ENCODE assay signal across 24 cellular contexts in the genomic region with DNA sequence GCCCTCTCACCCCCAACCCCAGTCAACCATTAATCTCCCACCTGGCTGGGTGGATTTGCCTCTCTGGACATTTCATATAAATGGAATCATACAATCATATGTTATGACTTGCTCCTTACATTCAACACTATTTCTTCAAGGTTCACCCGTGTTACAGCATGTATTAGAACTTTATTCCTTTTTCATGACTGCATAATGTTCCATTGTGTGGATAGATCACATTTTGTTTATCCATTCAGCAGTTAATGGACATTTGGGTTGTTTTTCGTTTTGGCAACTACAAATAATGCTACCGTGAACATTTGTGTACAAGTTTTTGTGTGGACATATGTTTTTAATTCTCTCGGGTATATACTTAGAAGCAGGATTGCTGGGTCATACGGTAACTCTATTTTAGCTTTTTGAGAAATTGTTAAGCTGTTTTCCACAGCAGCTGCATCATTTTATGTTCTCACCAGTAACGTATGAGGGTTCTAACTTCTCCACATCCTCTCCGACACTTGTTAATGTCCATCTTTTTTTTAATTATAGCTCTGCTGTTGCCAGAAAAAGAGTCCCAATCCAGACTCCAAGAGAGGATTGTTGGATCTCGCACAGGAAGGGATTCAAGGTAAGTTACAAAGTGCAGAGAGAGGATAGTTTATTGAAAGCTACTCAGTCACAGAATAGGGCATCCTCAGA. TPM values are rescaled to one million over a fixed set of nuclear protein-coding genes. Genes with fewer than 3 reads are reported as not detected.
"Had no signal": no experiment of that assay in that cellular context is flagged by ENCODE, and none has a peak within 500 bp of the region (broad histone marks: within the 10 kb centered on the region; RNA-seq: fewer than 3 reads in every experiment).

No MANE protein-coding gene starts in this region.

- H3K36me3 Mint-ChIP-seq: activated naive CD4-positive, alpha-beta T cell treated with anti-CD3 and anti-CD28 coated beads, Interleukin-2, amount 10 ng/mL, durations not matched to agents 7 days and 5 days; activated naive CD8-positive, alpha-beta T cell treated with anti-CD3 and anti-CD28 coated beads for 36 hours had no signal

- H3K36me3 ChIP-seq: MG63, Peyer's patch had no signal

- H3K9me3 ChIP-seq: MG63, Peyer's patch had no signal

- DNase-seq: activated CD4-positive, alpha-beta memory T cell treated with anti-CD3 and anti-CD28 coated beads, Interleukin-2, amount 10 ng/mL, durations not matched to agents 7 days and 5 days; activated CD4-positive, alpha-beta T cell treated with anti-CD3 and anti-CD28 coated beads, Interleukin-2, amount 50 U/mL, for 1 hour; activated CD4-positive, CD25-positive, alpha-beta regulatory T cell; activated gamma-delta T cell treated with Interleukin-2 at 50 U/mL for 16 hours; activated naive CD4-positive, alpha-beta T cell treated with anti-CD3 and anti-CD28 coated beads, Interleukin-2, amount 10 ng/mL, durations not matched to agents 7 days and 5 days; activated naive CD8-positive, alpha-beta T cell treated with anti-CD3 and anti-CD28 coated beads for 36 hours; activated T-cell treated with anti-CD3 and anti-CD28 coated beads for 4 hours; activated T-cell treated with anti-CD3 and anti-CD28 coated beads, Interleukin-2, amount 50 U/mL, for 48 hours; central memory CD4-positive, alpha-beta T cell; MG63; MV-4-11; NCI-H1092 treated with DMSO at 0.1 percent for 48 hours; NCI-H1417 treated with DMSO at 0.1 percent for 48 hours; NCI-H1694 treated with DMSO at 0.1 percent for 48 hours; NCI-H2029 treated with DMSO at 0.1 percent for 48 hours; NCI-H524; Peyer's patch; SHP77 had no signal

- H3K27ac ChIP-seq: Peyer's patch, VCaP had no signal

- H3K27ac Mint-ChIP-seq: activated CD4-positive, alpha-beta memory T cell treated with anti-CD3 and anti-CD28 coated beads, Interleukin-2, amount 10 ng/mL, durations not matched to agents 7 days and 5 days; activated naive CD4-positive, alpha-beta T cell treated with anti-CD3 and anti-CD28 coated beads, Interleukin-2, amount 10 ng/mL, durations not matched to agents 7 days and 5 days; activated naive CD8-positive, alpha-beta T cell treated with anti-CD3 and anti-CD28 coated beads for 36 hours; activated T-helper 17 cell treated with anti-CD3 and anti-CD28 coated beads, Interleukin-2, amount 50 U/mL, for 72 hours had no signal

- H3K4me1 Mint-ChIP-seq: activated naive CD8-positive, alpha-beta T cell treated with anti-CD3 and anti-CD28 coated beads for 36 hours had no signal

- FAIRE-seq: bronchial epithelial cell had no signal

- H3K4me3 Mint-ChIP-seq: activated CD4-positive, alpha-beta memory T cell treated with anti-CD3 and anti-CD28 coated beads, Interleukin-2, amount 10 ng/mL, durations not matched to agents 7 days and 5 days; activated naive CD4-positive, alpha-beta T cell treated with anti-CD3 and anti-CD28 coated beads, Interleukin-2, amount 10 ng/mL, durations not matched to agents 7 days and 5 days; activated naive CD8-positive, alpha-beta T cell treated with anti-CD3 and anti-CD28 coated beads for 36 hours; activated T-helper 17 cell treated with anti-CD3 and anti-CD28 coated beads, Interleukin-2, amount 50 U/mL, for 72 hours had no signal

- H3K4me3 ChIP-seq: MG63, Peyer's patch had no signal

- H3K27me3 ChIP-seq: MG63, Peyer's patch had no signal

- H3K9me3 Mint-ChIP-seq: activated naive CD8-positive, alpha-beta T cell treated with anti-CD3 and anti-CD28 coated beads for 36 hours; activated T-helper 17 cell treated with anti-CD3 and anti-CD28 coated beads, Interleukin-2, amount 50 U/mL, for 72 hours had no signal

- ATAC-seq: activated T-helper 17 cell treated with anti-CD3 and anti-CD28 coated beads, Interleukin-2, amount 50 U/mL, for 72 hours had no signal

RNA-seq across cellular contexts. Expression of a gene that starts 15.9 kb away (rescaled TPM):
- total RNA-seq: activated CD4-positive, alpha-beta memory T cell treated with anti-CD3 and anti-CD28 coated beads, Interleukin-2, amount 10 ng/mL, durations not matched to agents 7 days and 5 days; activated CD8-positive, alpha-beta memory T cell treated with anti-CD3 and anti-CD28 coated beads for 36 hours; activated naive CD8-positive, alpha-beta T cell treated with anti-CD3 and anti-CD28 coated beads for 36 hours; activated T-helper 17 cell treated with anti-CD3 and anti-CD28 coated beads, Interleukin-2, amount 50 U/mL, for 72 hours; bronchial epithelial cell; SK-MEL-5; T-helper 2 cell treated with Interferon-gamma antibody and Interleukin-4, amounts not matched to agents 100 ng/mL and 5 ng/mL, for 36 hours had no signal

RNA-seq across cellular contexts. Expression of a gene that starts 34.9 kb away (rescaled TPM):
- total RNA-seq: bronchial epithelial cell, SK-MEL-5 had no signal
